In genomic region chr15:57526076-57526475, GRCh38 we compare ENCODE assay signal across 21 cellular contexts.
DNase-seq lines count a peak whose midpoint lies in the region; ATAC-seq and TF ChIP-seq lines count a peak whose summit lies in the region.
"Had no signal": no experiment of that assay in that cellular context is flagged by ENCODE, and none has a peak within 500 bp of the region (broad histone marks: within the 10 kb centered on the region; RNA-seq: fewer than 3 reads in every experiment).

No MANE protein-coding gene starts in this region.

- DNase-seq in AG08395 (ENCODE audit: low spot score) (peak; percentile 35), GM23248 (peak; percentile 72), WTC11 (ENCODE audit: low spot score) (no peak), NCI-H1092 (lab: John Stamatoyannopoulos, UW) (no peak)
- DNase-seq in activated CD8-positive, alpha-beta memory T cell treated with anti-CD3 and anti-CD28 coated beads, Interleukin-2, amount 50 U/mL, for 4 hours: no peak
- DNase-seq: BE2C, DMS79, KBM-7, NCI-H1436 treated with DMSO at 0.1 percent for 48 hours, NCI-H2029 treated with DMSO at 0.1 percent for 48 hours, NCI-H2171, NCI-H345, NCI-H524 treated with DMSO at 0.1 percent for 48 hours, NCI-H82, Peyer's patch, SJCRH30 had no signal

- H3K4me3 ChIP-seq in GM23248: no peak overlapping the region
- no peak overlapping the region for H3K4me3 ChIP-seq in mesodermal cell (ENCODE audit: extremely low read depth, insufficient read depth, low read length, poor library complexity, severe bottlenecking)
- H3K4me3 ChIP-seq: Peyer's patch, SJCRH30 had no signal

- TF ChIP-seq CTCF in WTC11 (IDR thresholded peaks at IDR 0.05): no peak

- H3K4me1 ChIP-seq in GM23248 (ENCODE audit: insufficient read depth) (peaks cover 17% of the 10 kb centered on the region), mesodermal cell (ENCODE audit: control insufficient read depth, insufficient read depth, low read length, poor library complexity, severe bottlenecking) (peaks cover 14% of the 10 kb centered on the region)
- H3K4me1 ChIP-seq: BE2C had no signal

- no peak overlapping the region for H3K9ac ChIP-seq in GM23248

- H3K27me3 ChIP-seq in GM23248 (replicated peaks; ENCODE audit: insufficient read depth): no peaks in the 10 kb centered on the region
- H3K27me3 ChIP-seq: BE2C, Peyer's patch, SJCRH30 had no signal

- peaks cover 51% of the 10 kb centered on the region for H3K36me3 Mint-ChIP-seq in WTC11

- H3K9me3 ChIP-seq in GM23248 (ENCODE audit: low read depth) (no peaks in the 10 kb centered on the region), mesodermal cell (ENCODE audit: control insufficient read depth, low read length) (no peaks in the 10 kb centered on the region)
- H3K9me3 ChIP-seq: BE2C, Peyer's patch, SJCRH30 had no signal

- no peaks in the 10 kb centered on the region for H3K9me2 ChIP-seq in GM23248 (ENCODE audit: insufficient read depth)

- no peak overlapping the region for H3K4me2 ChIP-seq in GM23248 (ENCODE audit: unreplicated experiment)

- H3K36me3 ChIP-seq in GM23248 (ENCODE audit: low read depth): no peaks in the 10 kb centered on the region
- peaks cover 69% of the 10 kb centered on the region for H3K36me3 ChIP-seq in mesodermal cell (ENCODE audit: control insufficient read depth, insufficient read depth, low read length)
- H3K36me3 ChIP-seq: BE2C, Peyer's patch, SJCRH30 had no signal

- peak overlapping the region; percentile 82; the same call in 1 of the 2 replicates for H3K27ac Mint-ChIP-seq in WTC11

- H3K4me1 Mint-ChIP-seq in WTC11: peaks cover 11% of the 10 kb centered on the region

- H3K79me2 ChIP-seq in GM23248 (ENCODE audit: insufficient read depth): no peaks in the 10 kb centered on the region

- H4K20me1 ChIP-seq in GM23248 (ENCODE audit: insufficient read depth): no peaks in the 10 kb centered on the region

- H3K4me3 Mint-ChIP-seq in WTC11: no peak overlapping the region

- ATAC-seq in WTC11: no peak
- no peak for ATAC-seq in GM19351 (IDR thresholded peaks at IDR 0.05; ENCODE audit: unreplicated experiment)
- no peak for ATAC-seq in HG03139 (IDR thresholded peaks at IDR 0.05; ENCODE audit: unreplicated experiment)
- ATAC-seq: HepG2 had no signal

- H2AFZ ChIP-seq in GM23248: no peak overlapping the region

- no peaks in the 10 kb centered on the region for H3K9me3 Mint-ChIP-seq in WTC11

- H3F3A ChIP-seq in GM23248 (ENCODE audit: insufficient read depth): no peaks in the 10 kb centered on the region

- CTCF ChIA-PET in WTC11 (lab: Charles Lee): interaction anchor here (0.6 to 5.0 kb wide), 6 partner anchors 13 to 1590 kb away, joined by 3 to 140 read pairs (median 44); no protein-coding TSS in a partner anchor

- H3K27ac ChIP-seq in GM23248: no peak overlapping the region
- peak overlapping the region; percentile 16 for H3K27ac ChIP-seq in mesodermal cell (ENCODE audit: low read depth, low read length, severe bottlenecking)
- H3K27ac ChIP-seq: HL-60, Peyer's patch, SJCRH30 had no signal

- POLR2A ChIA-PET in WTC11 (lab: Charles Lee): no interaction called here

- no peaks in the 10 kb centered on the region for H3K27me3 Mint-ChIP-seq in WTC11 (ENCODE audit: low read depth)

- in situ Hi-C loops in GM23248 (cut with MboI): loop anchor here (10.0 to 25.0 kb wide), 2 partner anchors 371 to 1039 kb away; no protein-coding TSS in a partner anchor

TF ChIP-seq in WTC11, 78 proteins besides CTCF, POLR2A, EP300 and RAD21:
- TF ChIP-seq ZNF317 (CRISPR knock-in tag; IDR thresholded peaks at IDR 0.05; ENCODE audit: borderline replicate concordance, low read depth) (no peak), E2F4 (CRISPR knock-in tag; IDR thresholded peaks at IDR 0.05; ENCODE audit: borderline replicate concordance, low read depth) (no peak), ERG (CRISPR knock-in tag; IDR thresholded peaks at IDR 0.05) (no peak), ESRRA (CRISPR knock-in tag; IDR thresholded peaks at IDR 0.05; ENCODE audit: borderline replicate concordance) (no peak), ZNF219 (CRISPR knock-in tag; IDR thresholded peaks at IDR 0.05; ENCODE audit: borderline replicate concordance) (no peak), NFE2L1 (CRISPR knock-in tag; IDR thresholded peaks at IDR 0.05) (no peak), IRF1 (CRISPR knock-in tag; IDR thresholded peaks at IDR 0.05) (no peak), SMAD3 (CRISPR knock-in tag; IDR thresholded peaks at IDR 0.05; ENCODE audit: borderline replicate concordance) (no peak), KAT7 (CRISPR knock-in tag; IDR thresholded peaks at IDR 0.05; ENCODE audit: borderline replicate concordance) (no peak), NR1H2 (CRISPR knock-in tag; IDR thresholded peaks at IDR 0.05) (no peak), CREM (CRISPR knock-in tag; IDR thresholded peaks at IDR 0.05) (no peak), CREB1 (CRISPR knock-in tag; IDR thresholded peaks at IDR 0.05) (no peak), IRF2 (CRISPR knock-in tag; IDR thresholded peaks at IDR 0.05; ENCODE audit: borderline replicate concordance, low read depth) (no peak), FOXK1 (CRISPR knock-in tag; IDR thresholded peaks at IDR 0.05) (no peak), ZNF263 (CRISPR knock-in tag; IDR thresholded peaks at IDR 0.05; ENCODE audit: low read depth) (no peak)
- TF ChIP-seq, protein P1, sequence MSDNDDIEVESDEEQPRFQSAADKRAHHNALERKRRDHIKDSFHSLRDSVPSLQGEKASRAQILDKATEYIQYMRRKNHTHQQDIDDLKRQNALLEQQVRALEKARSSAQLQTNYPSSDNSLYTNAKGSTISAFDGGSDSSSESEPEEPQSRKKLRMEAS (CRISPR knock-in tag; IDR thresholded peaks at IDR 0.05): no peak
- TF ChIP-seq, protein P2, sequence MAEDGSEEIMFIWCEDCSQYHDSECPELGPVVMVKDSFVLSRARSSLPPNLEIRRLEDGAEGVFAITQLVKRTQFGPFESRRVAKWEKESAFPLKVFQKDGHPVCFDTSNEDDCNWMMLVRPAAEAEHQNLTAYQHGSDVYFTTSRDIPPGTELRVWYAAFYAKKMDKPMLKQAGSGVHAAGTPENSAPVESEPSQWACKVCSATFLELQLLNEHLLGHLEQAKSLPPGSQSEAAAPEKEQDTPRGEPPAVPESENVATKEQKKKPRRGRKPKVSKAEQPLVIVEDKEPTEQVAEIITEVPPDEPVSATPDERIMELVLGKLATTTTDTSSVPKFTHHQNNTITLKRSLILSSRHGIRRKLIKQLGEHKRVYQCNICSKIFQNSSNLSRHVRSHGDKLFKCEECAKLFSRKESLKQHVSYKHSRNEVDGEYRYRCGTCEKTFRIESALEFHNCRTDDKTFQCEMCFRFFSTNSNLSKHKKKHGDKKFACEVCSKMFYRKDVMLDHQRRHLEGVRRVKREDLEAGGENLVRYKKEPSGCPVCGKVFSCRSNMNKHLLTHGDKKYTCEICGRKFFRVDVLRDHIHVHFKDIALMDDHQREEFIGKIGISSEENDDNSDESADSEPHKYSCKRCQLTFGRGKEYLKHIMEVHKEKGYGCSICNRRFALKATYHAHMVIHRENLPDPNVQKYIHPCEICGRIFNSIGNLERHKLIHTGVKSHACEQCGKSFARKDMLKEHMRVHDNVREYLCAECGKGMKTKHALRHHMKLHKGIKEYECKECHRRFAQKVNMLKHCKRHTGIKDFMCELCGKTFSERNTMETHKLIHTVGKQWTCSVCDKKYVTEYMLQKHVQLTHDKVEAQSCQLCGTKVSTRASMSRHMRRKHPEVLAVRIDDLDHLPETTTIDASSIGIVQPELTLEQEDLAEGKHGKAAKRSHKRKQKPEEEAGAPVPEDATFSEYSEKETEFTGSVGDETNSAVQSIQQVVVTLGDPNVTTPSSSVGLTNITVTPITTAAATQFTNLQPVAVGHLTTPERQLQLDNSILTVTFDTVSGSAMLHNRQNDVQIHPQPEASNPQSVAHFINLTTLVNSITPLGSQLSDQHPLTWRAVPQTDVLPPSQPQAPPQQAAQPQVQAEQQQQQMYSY (CRISPR knock-in tag; IDR thresholded peaks at IDR 0.05): no peak

Comparison
In these comparisons a context has a peak if more than half of its experiments do, and no peak if none do; other contexts are left out.
1. DNase-seq: peak in AG08395 (single experiment) and GM23248 (single experiment); none in WTC11 (single experiment), NCI-H1092 (single experiment) and activated CD8-positive, alpha-beta memory T cell treated with anti-CD3 and anti-CD28 coated beads, Interleukin-2, amount 50 U/mL, for 4 hours (single experiment).